ENCODE assay signal across 2 cellular contexts in genomic region chr1:230170153-230170547, GRCh38.
TF ChIP-seq lines count a peak whose summit lies in the region.

No MANE protein-coding gene starts in this region.

TF ChIP-seq in liver, 16 proteins besides CTCF, POLR2A, EP300 and RAD21 (continued from another document):
- no peak for TF ChIP-seq ATF3 (IDR thresholded peaks at IDR 0.05)

TF ChIP-seq in HepG2, 621 proteins besides CTCF, POLR2A, EP300 and RAD21 (continued from another document):
- TF ChIP-seq ZHX2 (IDR thresholded peaks at IDR 0.05; ENCODE audit: low read depth) (no peak), ZHX2 (CRISPR knock-in tag; IDR thresholded peaks at IDR 0.05; ENCODE audit: borderline replicate concordance) (no peak), POLR2AphosphoS2 (IDR thresholded peaks at IDR 0.05; ENCODE audit: low read depth, low read length) (no peak), SMYD3 (CRISPR knock-in tag; IDR thresholded peaks at IDR 0.05) (no peak), ZNF879 (CRISPR knock-in tag; IDR thresholded peaks at IDR 0.05) (no peak), NFYC (CRISPR knock-in tag; IDR thresholded peaks at IDR 0.05) (no peak), PHB2 (IDR thresholded peaks at IDR 0.05; ENCODE audit: partially characterized antibody) (no peak), ZNF234 (CRISPR knock-in tag; conservative IDR thresholded peaks at IDR 0.05) (no peak), ETS1 (CRISPR knock-in tag; IDR thresholded peaks at IDR 0.05) (no peak), ZNF652 (CRISPR knock-in tag; IDR thresholded peaks at IDR 0.05; ENCODE audit: borderline replicate concordance, low read depth) (no peak), SIX1 (CRISPR knock-in tag; IDR thresholded peaks at IDR 0.05; ENCODE audit: borderline replicate concordance) (no peak), ZNF468 (CRISPR knock-in tag; IDR thresholded peaks at IDR 0.05) (no peak), NR2F1 (CRISPR knock-in tag; IDR thresholded peaks at IDR 0.05) (no peak), SAP130 (CRISPR knock-in tag; IDR thresholded peaks at IDR 0.05; ENCODE audit: low read depth) (no peak), ZBTB40 (IDR thresholded peaks at IDR 0.05) (no peak), ZBTB40 (CRISPR knock-in tag; IDR thresholded peaks at IDR 0.05) (no peak), ZSCAN22 (CRISPR knock-in tag; IDR thresholded peaks at IDR 0.05) (no peak), SMARCE1 (IDR thresholded peaks at IDR 0.05; ENCODE audit: borderline replicate concordance) (no peak)
